Comparison of ENCODE assay signal across 29 cellular contexts in genomic region chr10:36281871-36282331, GRCh38.
DNase-seq lines count a peak whose midpoint lies in the region; ATAC-seq and TF ChIP-seq lines count a peak whose summit lies in the region.
"Had no signal": no experiment of that assay in that cellular context is flagged by ENCODE, and none has a peak within 500 bp of the region (broad histone marks: within the 10 kb centered on the region; RNA-seq: fewer than 3 reads in every experiment).

No MANE protein-coding gene starts in this region.

- no peaks in the 10 kb centered on the region for H3K4me1 Mint-ChIP-seq in activated CD4-positive, alpha-beta memory T cell treated with anti-CD3 and anti-CD28 coated beads, Interleukin-2, amount 10 ng/mL, durations not matched to agents 7 days and 5 days
- H3K4me1 Mint-ChIP-seq: CD4-positive, CD25-positive, alpha-beta regulatory T cell; stimulated activated naive B cell treated with anti-CD40 and anti-IgM and Interleukin-4, amounts not matched to agents 10 μg/mL and 1 μg/mL and 100 μg/mL, for 72 hours had no signal

- POLR2A ChIA-PET in SK-N-SH (lab: Yijun Ruan, JAX): no interaction called here
- POLR2A ChIA-PET in activated CD4-positive, alpha-beta memory T cell treated with anti-CD3 and anti-CD28 coated beads, Interleukin-2, amount 10 ng/mL, durations not matched to agents 7 days and 5 days (lab: Charles Lee): no interaction called here

- CTCF ChIA-PET in SK-N-SH (lab: Yijun Ruan, JAX): no interaction called here
- CTCF ChIA-PET in activated CD4-positive, alpha-beta memory T cell treated with anti-CD3 and anti-CD28 coated beads, Interleukin-2, amount 10 ng/mL, durations not matched to agents 7 days and 5 days (lab: Charles Lee): no interaction called here

- H3K9me3 ChIP-seq in SK-N-SH: peaks cover 12% of the 10 kb centered on the region; the same call in 1 of the 2 replicates
- H3K9me3 ChIP-seq: adrenal gland, ovary, testis had no signal

- no peaks in the 10 kb centered on the region for H3K36me3 Mint-ChIP-seq in activated CD4-positive, alpha-beta memory T cell treated with anti-CD3 and anti-CD28 coated beads, Interleukin-2, amount 10 ng/mL, durations not matched to agents 7 days and 5 days (ENCODE audit: low read depth)
- H3K36me3 Mint-ChIP-seq: CD4-positive, CD25-positive, alpha-beta regulatory T cell; stimulated activated naive B cell treated with anti-CD40 and anti-IgM and Interleukin-4, amounts not matched to agents 10 μg/mL and 1 μg/mL and 100 μg/mL, for 72 hours had no signal

- H3K27me3 Mint-ChIP-seq in activated CD4-positive, alpha-beta memory T cell treated with anti-CD3 and anti-CD28 coated beads, Interleukin-2, amount 10 ng/mL, durations not matched to agents 7 days and 5 days: no peaks in the 10 kb centered on the region
- H3K27me3 Mint-ChIP-seq: CD4-positive, CD25-positive, alpha-beta regulatory T cell; natural killer cell treated with Interleukin-12 subunit alpha and Interleukin-12 subunit beta and Interleukin-15 and Interleukin-18, amount 100 ng/mL, for 72 hours; stimulated activated naive B cell treated with anti-CD40 and anti-IgM and Interleukin-4, amounts not matched to agents 10 μg/mL and 1 μg/mL and 100 μg/mL, for 72 hours had no signal

- no peak overlapping the region for H3K27ac Mint-ChIP-seq in activated CD4-positive, alpha-beta memory T cell treated with anti-CD3 and anti-CD28 coated beads, Interleukin-2, amount 10 ng/mL, durations not matched to agents 7 days and 5 days
- H3K27ac Mint-ChIP-seq: CD4-positive, CD25-positive, alpha-beta regulatory T cell; HFFc6; natural killer cell treated with Interleukin-12 subunit alpha and Interleukin-12 subunit beta and Interleukin-15 and Interleukin-18, amount 100 ng/mL, for 72 hours; stimulated activated naive B cell treated with anti-CD40 and anti-IgM and Interleukin-4, amounts not matched to agents 10 μg/mL and 1 μg/mL and 100 μg/mL, for 72 hours had no signal

- peak; percentile 10 for DNase-seq in H4 (ENCODE audit: low spot score)
- DNase-seq in SK-N-SH: peak; percentile 20
- DNase-seq in fibroblast of pulmonary artery (ENCODE audit: low read depth): peak; percentile 13
- peak; percentile 41 for DNase-seq in skeletal muscle cell (ENCODE audit: low read depth)
- DNase-seq in activated CD4-positive, alpha-beta memory T cell treated with anti-CD3 and anti-CD28 coated beads, Interleukin-2, amount 10 ng/mL, durations not matched to agents 7 days and 5 days: no peak
- DNase-seq in NCI-H2107 treated with DMSO at 0.1 percent for 48 hours (lab: John Stamatoyannopoulos, UW; ENCODE audit: unreplicated experiment): no peak
- DNase-seq: activated CD4-positive, alpha-beta T cell treated with anti-CD3 and anti-CD28 coated beads for 1 hour; activated naive CD4-positive, alpha-beta T cell; adrenal gland; CD4-positive, CD25-positive, alpha-beta regulatory T cell; foreskin fibroblast; heart right ventricle; HFFc6; left lung; midbrain; NCI-H1436 treated with DMSO at 0.1 percent for 48 hours; NCI-H510A; NK-92 treated with Interleukin-12 subunit alpha and Interleukin-12 subunit beta, amount 100 ng/mL, for 24 hours; ovary; PC-9; SIG-M5; stimulated activated CD4-positive, alpha-beta T cell treated with anti-CD3 and anti-CD28 coated beads, Interleukin-12 subunit alpha, Interleukin-12 subunit beta, amount 100 ng/mL, for 4 hours; stimulated activated CD4-positive, alpha-beta T cell treated with anti-CD3 and anti-CD28 coated beads, Interleukin-4, amount 100 ng/mL, for 24 hours; stimulated activated naive B cell treated with anti-CD40 and anti-IgM and Interleukin-4, amounts not matched to agents 10 μg/mL and 1 μg/mL and 100 μg/mL, for 72 hours; testis had no signal

- TF ChIP-seq RAD21 in SK-N-SH (IDR thresholded peaks at IDR 0.05; ENCODE audit: low read length): no peak

- no peak for ATAC-seq in GM21360 (IDR thresholded peaks at IDR 0.05; ENCODE audit: unreplicated experiment)
- ATAC-seq: heart right ventricle; K562; left lung; natural killer cell treated with Interleukin-12 subunit alpha and Interleukin-12 subunit beta and Interleukin-15 and Interleukin-18, amount 100 ng/mL, for 72 hours; stimulated activated naive B cell treated with anti-CD40 and anti-IgM and Interleukin-4, amounts not matched to agents 10 μg/mL and 1 μg/mL and 100 μg/mL, for 72 hours had no signal

- no peaks in the 10 kb centered on the region for H3K36me3 ChIP-seq in SK-N-SH (replicated peaks in 1 of 2; ENCODE audit: control insufficient read depth in 1 of 2, insufficient read depth in 2 of 2, low read length in 1 of 2)
- H3K36me3 ChIP-seq: adrenal gland, heart right ventricle, left lung, ovary, right atrium auricular region had no signal

- H3K4me1 ChIP-seq in SK-N-SH (ENCODE audit: control insufficient read depth in 1 of 2, insufficient read depth in 2 of 2, low read depth in 1 of 2, low read length in 1 of 2): peaks cover 0 to 7% of the 10 kb centered on the region in 2 experiments; a peak in 2 of 4 replicates
- H3K4me1 ChIP-seq: adrenal gland, heart right ventricle, left lung, right atrium auricular region, testis had no signal

- peaks cover 4% of the 10 kb centered on the region; the same call in 1 of the 2 replicates for H3K9me2 ChIP-seq in SK-N-SH

- no peaks in the 10 kb centered on the region for H3F3A ChIP-seq in SK-N-SH (replicated peaks; ENCODE audit: insufficient read depth)

- TF ChIP-seq EP300 in SK-N-SH (IDR thresholded peaks at IDR 0.05; ENCODE audit: borderline replicate concordance in 1 of 2, low read depth in 1 of 2, low read length in 1 of 2): peak; percentile 34 to 40; a peak in 1 of 4 replicates

- no peaks in the 10 kb centered on the region for H4K20me1 ChIP-seq in SK-N-SH (ENCODE audit: insufficient read depth)

- no peak overlapping the region; a peak in 1 of 4 replicates for H3K27ac ChIP-seq in SK-N-SH (ENCODE audit: low read depth in 2 of 2, low read length in 1 of 2)
- H3K27ac ChIP-seq: adrenal gland, heart right ventricle, left lung, ovary, PC-9, right atrium auricular region, testis had no signal

- no peaks in the 10 kb centered on the region for H3K79me2 ChIP-seq in SK-N-SH (ENCODE audit: insufficient read depth)

- 28% methylated on average over 3 of the region's 3 CpGs for WGBS in SK-N-SH (ENCODE audit: low lambda C conversion rate)

- no peak overlapping the region for H2AFZ ChIP-seq in SK-N-SH (ENCODE audit: low read depth)
- H2AFZ ChIP-seq: PC-9 had no signal

- no peak overlapping the region for H3K9ac ChIP-seq in SK-N-SH

- H3K9me3 Mint-ChIP-seq in activated CD4-positive, alpha-beta memory T cell treated with anti-CD3 and anti-CD28 coated beads, Interleukin-2, amount 10 ng/mL, durations not matched to agents 7 days and 5 days: peaks cover 15% of the 10 kb centered on the region

- no peak overlapping the region for H3K4me3 ChIP-seq in SK-N-SH (ENCODE audit: low read depth in 2 of 2, low read length in 1 of 2)
- no peak overlapping the region for H3K4me3 ChIP-seq in fibroblast of pulmonary artery (replicated peaks; ENCODE audit: low read depth, low read length)
- no peak overlapping the region for H3K4me3 ChIP-seq in skeletal muscle cell (ENCODE audit: low read depth, low read length)
- H3K4me3 ChIP-seq: adrenal gland, heart right ventricle, K562, left lung, ovary, PC-9, right atrium auricular region, testis had no signal

- TF ChIP-seq CTCF in SK-N-SH (IDR thresholded peaks at IDR 0.05) (no peak), fibroblast of pulmonary artery (IDR thresholded peaks at IDR 0.05; ENCODE audit: low read length, missing control alignments) (no peak)

- no peak overlapping the region for H3K4me3 Mint-ChIP-seq in activated CD4-positive, alpha-beta memory T cell treated with anti-CD3 and anti-CD28 coated beads, Interleukin-2, amount 10 ng/mL, durations not matched to agents 7 days and 5 days
- H3K4me3 Mint-ChIP-seq: CD4-positive, CD25-positive, alpha-beta regulatory T cell; HFFc6; natural killer cell treated with Interleukin-12 subunit alpha and Interleukin-12 subunit beta and Interleukin-15 and Interleukin-18, amount 100 ng/mL, for 72 hours; stimulated activated naive B cell treated with anti-CD40 and anti-IgM and Interleukin-4, amounts not matched to agents 10 μg/mL and 1 μg/mL and 100 μg/mL, for 72 hours had no signal

- H3K4me2 ChIP-seq in SK-N-SH: no peak overlapping the region
- H3K4me2 ChIP-seq: PC-9 had no signal

- no peaks in the 10 kb centered on the region for H3K27me3 ChIP-seq in SK-N-SH (ENCODE audit: insufficient read depth)
- H3K27me3 ChIP-seq: adrenal gland, heart right ventricle, left lung, ovary, right atrium auricular region, testis had no signal

TF ChIP-seq in SK-N-SH, 30 proteins besides CTCF, POLR2A, EP300 and RAD21:
- TF ChIP-seq MAX (IDR thresholded peaks at IDR 0.05; ENCODE audit: low read depth) (no peak), TCF12 (IDR thresholded peaks at IDR 0.05) (peak; percentile 65), GATA2 (CRISPR knock-in tag; IDR thresholded peaks at IDR 0.05) (peak; percentile 79)
- TF ChIP-seq, protein P1, sequence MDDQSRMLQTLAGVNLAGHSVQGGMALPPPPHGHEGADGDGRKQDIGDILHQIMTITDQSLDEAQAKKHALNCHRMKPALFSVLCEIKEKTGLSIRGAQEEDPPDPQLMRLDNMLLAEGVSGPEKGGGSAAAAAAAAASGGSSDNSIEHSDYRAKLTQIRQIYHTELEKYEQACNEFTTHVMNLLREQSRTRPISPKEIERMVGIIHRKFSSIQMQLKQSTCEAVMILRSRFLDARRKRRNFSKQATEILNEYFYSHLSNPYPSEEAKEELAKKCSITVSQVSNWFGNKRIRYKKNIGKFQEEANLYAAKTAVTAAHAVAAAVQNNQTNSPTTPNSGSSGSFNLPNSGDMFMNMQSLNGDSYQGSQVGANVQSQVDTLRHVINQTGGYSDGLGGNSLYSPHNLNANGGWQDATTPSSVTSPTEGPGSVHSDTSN (IDR thresholded peaks at IDR 0.05): peak; percentile 55

Comparison
In these comparisons a context has a peak if more than half of its experiments do, and no peak if none do; other contexts are left out.
1. DNase-seq: peak in H4 (single experiment), SK-N-SH (single experiment), fibroblast of pulmonary artery (single experiment) and skeletal muscle cell (single experiment); none in activated CD4-positive, alpha-beta memory T cell treated with anti-CD3 and anti-CD28 coated beads, Interleukin-2, amount 10 ng/mL, durations not matched to agents 7 days and 5 days (single experiment) and NCI-H2107 treated with DMSO at 0.1 percent for 48 hours (single experiment).